Comparison of ENCODE assay signal across 1 cellular context in the genomic region with DNA sequence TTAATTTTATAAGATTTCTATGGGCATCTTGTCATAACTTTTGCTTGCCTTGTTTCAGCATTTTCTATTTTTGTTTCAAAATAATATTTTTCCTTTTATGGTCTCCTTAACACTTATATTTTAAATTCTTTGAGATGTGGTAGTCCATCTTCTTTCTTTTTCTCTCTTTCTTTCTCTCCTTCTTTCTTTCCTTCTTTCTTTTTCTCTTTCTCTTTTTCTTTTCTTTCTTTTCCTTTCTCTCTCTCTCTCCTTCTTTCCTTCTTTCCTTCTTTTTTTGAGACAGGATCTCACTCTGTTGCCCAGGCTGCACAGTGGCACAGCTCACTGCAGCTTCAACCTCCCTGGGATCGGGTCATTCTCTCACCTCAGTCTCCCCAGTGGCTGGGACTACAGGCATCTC.
TF ChIP-seq lines count a peak whose summit lies in the region.

No MANE protein-coding gene starts in this region.

TF ChIP-seq in GM23338, 12 proteins besides CTCF, POLR2A, EP300 and RAD21:
- no peak for TF ChIP-seq STAT1 (IDR thresholded peaks at IDR 0.05; ENCODE audit: unreplicated experiment)
TF ChIP-seq in GM23338: peak in this region for 0.
